In the genomic region with DNA sequence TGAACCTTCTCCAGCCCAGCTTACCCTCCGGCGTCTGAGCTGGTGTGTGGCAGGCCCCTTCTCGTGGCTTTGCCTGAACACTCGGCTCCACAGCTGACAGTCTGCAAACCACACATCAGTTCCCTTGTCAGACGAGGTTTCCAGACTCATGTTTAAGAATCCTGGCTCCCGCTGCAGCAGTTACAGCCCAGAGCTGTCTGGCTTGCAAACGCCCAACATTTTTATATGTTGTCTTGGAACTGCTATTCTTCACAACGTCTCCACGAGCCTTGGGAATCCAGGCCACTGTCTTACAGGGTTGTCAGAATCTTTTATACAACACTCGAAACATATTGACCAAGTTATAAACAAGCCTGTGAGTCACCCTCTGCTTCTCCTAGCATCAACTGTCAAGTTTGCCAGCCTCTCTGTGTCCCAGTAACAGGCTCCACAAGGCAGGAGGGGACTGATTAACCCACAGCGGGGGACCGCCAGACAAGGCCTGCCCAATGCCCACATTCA, we compare ENCODE assay signal across 13 cellular contexts.
A peak's percentile ranks its signal among the peaks of the same experiment; 100 is the strongest.
DNase-seq lines count a peak whose midpoint lies in the region; ATAC-seq, FAIRE-seq and TF ChIP-seq lines count a peak whose summit lies in the region.
"Had no signal": no experiment of that assay in that cellular context is flagged by ENCODE, and none has a peak within 500 bp of the region (broad histone marks: within the 10 kb centered on the region; RNA-seq: fewer than 3 reads in every experiment).

No MANE protein-coding gene starts in this region.

- WGBS in pancreas, 2 donors, result 38 to 50% methylated on average over 12 of the region's 12 CpGs

- POLR2A ChIA-PET in Caco-2 (lab: Charles Lee), result interaction anchor here (0.6 kb wide), 1 partner anchor 18 kb away, joined by 3 read pairs; no protein-coding TSS in a partner anchor

- H3K9ac ChIP-seq in OCI-LY1 (ENCODE audit: low read length), result no peak overlapping the region

- no TSS peak for BruUV-seq in Caco-2 (replicated peaks; lab: Mats Ljungman, UMichigan)

- no peak overlapping the region for H3K4me3 ChIP-seq in AG09309 (ENCODE audit: control insufficient read depth, low read depth, low read length)
- H3K4me3 ChIP-seq in OCI-LY1 (ENCODE audit: low read depth, low read length, poor library complexity, severe bottlenecking), result no peak overlapping the region
- H3K4me3 ChIP-seq in fibroblast of pulmonary artery (replicated peaks; ENCODE audit: low read depth, low read length), result no peak overlapping the region
- H3K4me3 ChIP-seq in pancreas, result no peak overlapping the region
- no peak overlapping the region for H3K4me3 ChIP-seq in Caco-2 (ENCODE audit: low read depth, low read length)

- H3K4me3 Mint-ChIP-seq in Caco-2 (ENCODE audit: unreplicated experiment), result no peak overlapping the region
- H3K4me3 Mint-ChIP-seq: activated T-helper 17 cell treated with anti-CD3 and anti-CD28 coated beads, Interleukin-2, amount 50 U/mL, for 72 hours; CD4-positive, alpha-beta memory T cell; naive thymus-derived CD4-positive, alpha-beta T cell had no signal

- CTCF ChIA-PET in Caco-2 (lab: Charles Lee), result no interaction called here

- H3K27ac ChIP-seq in OCI-LY1 (ENCODE audit: low read depth, low read length, poor library complexity, severe bottlenecking) (peak overlapping the region; percentile 4), pancreas (peak overlapping the region in 2 of 4 donors; percentile 2 to 51)

- H3K27me3 Mint-ChIP-seq in Caco-2 (ENCODE audit: insufficient read depth, unreplicated experiment), result no peaks in the 10 kb centered on the region
- H3K27me3 Mint-ChIP-seq: activated T-helper 17 cell treated with anti-CD3 and anti-CD28 coated beads, Interleukin-2, amount 50 U/mL, for 72 hours; CD4-positive, alpha-beta memory T cell had no signal

- H3K79me2 ChIP-seq in OCI-LY1 (ENCODE audit: insufficient read depth, low read length), result peaks cover 25% of the 10 kb centered on the region

- peak; percentile 35 to 50 (median 41) for ATAC-seq in pancreas
- no peak for ATAC-seq in HG03354 (IDR thresholded peaks at IDR 0.05; ENCODE audit: poor library complexity, severe bottlenecking, unreplicated experiment)
- ATAC-seq: activated T-helper 17 cell treated with anti-CD3 and anti-CD28 coated beads, Interleukin-2, amount 50 U/mL, for 72 hours; esophagus mucosa; naive thymus-derived CD4-positive, alpha-beta T cell had no signal

- H2AFZ ChIP-seq in OCI-LY1 (ENCODE audit: low read length), result no peak overlapping the region

- peaks cover 14% of the 10 kb centered on the region for H3K4me1 Mint-ChIP-seq in Caco-2 (ENCODE audit: low read depth, unreplicated experiment)
- H3K4me1 Mint-ChIP-seq: activated T-helper 17 cell treated with anti-CD3 and anti-CD28 coated beads, Interleukin-2, amount 50 U/mL, for 72 hours; CD4-positive, alpha-beta memory T cell had no signal

- FAIRE-seq in pancreas (lab: Jason Lieb, UNC), result peak; percentile 93

- H3K4me2 ChIP-seq in OCI-LY1 (ENCODE audit: low read length), result no peak overlapping the region

- H3K9me2 ChIP-seq in OCI-LY1 (ENCODE audit: low read depth, low read length), result no peaks in the 10 kb centered on the region

- H3K9me3 Mint-ChIP-seq in Caco-2 (ENCODE audit: unreplicated experiment), result no peaks in the 10 kb centered on the region
- H3K9me3 Mint-ChIP-seq: activated T-helper 17 cell treated with anti-CD3 and anti-CD28 coated beads, Interleukin-2, amount 50 U/mL, for 72 hours had no signal

- no peaks in the 10 kb centered on the region for H3K4me1 ChIP-seq in OCI-LY1 (ENCODE audit: insufficient read depth, low read length, severe bottlenecking)
- peaks cover 12 to 37% (median 23%) of the 10 kb centered on the region in 3 donors for H3K4me1 ChIP-seq in pancreas
- H3K4me1 ChIP-seq in Caco-2, result peaks cover 57% of the 10 kb centered on the region

- H3K27ac Mint-ChIP-seq in Caco-2 (ENCODE audit: unreplicated experiment), result no peak overlapping the region
- H3K27ac Mint-ChIP-seq: activated T-helper 17 cell treated with anti-CD3 and anti-CD28 coated beads, Interleukin-2, amount 50 U/mL, for 72 hours; CD4-positive, alpha-beta memory T cell; naive thymus-derived CD4-positive, alpha-beta T cell had no signal

- TF ChIP-seq CTCF in AG09309 (IDR thresholded peaks at IDR 0.05; ENCODE audit: control insufficient read depth, insufficient read depth, low read depth, low read length, missing control alignments) (no peak), OCI-LY1 (IDR thresholded peaks at IDR 0.05; ENCODE audit: low read length) (no peak), fibroblast of pulmonary artery (IDR thresholded peaks at IDR 0.05; ENCODE audit: low read length, missing control alignments) (no peak), pancreas (IDR thresholded peaks at IDR 0.05) (no peak), Caco-2 (IDR thresholded peaks at IDR 0.05; ENCODE audit: insufficient read depth in 1 of 2, low read depth in 1 of 2, low read length in 1 of 2, severe bottlenecking in 1 of 2, unreplicated experiment in 1 of 2) (no peak)

- no peaks in the 10 kb centered on the region for H4K20me1 ChIP-seq in OCI-LY1 (ENCODE audit: insufficient read depth, low read length)

- H3K36me3 ChIP-seq in OCI-LY1 (ENCODE audit: insufficient read depth, low read length), result peaks cover 76% of the 10 kb centered on the region
- H3K36me3 ChIP-seq in pancreas, result no peaks in the 10 kb centered on the region
- peaks cover 14% of the 10 kb centered on the region for H3K36me3 ChIP-seq in Caco-2 (ENCODE audit: control insufficient read depth, insufficient read depth, low read length)

- H3K9me3 ChIP-seq in OCI-LY1 (ENCODE audit: low read length) (no peaks in the 10 kb centered on the region), pancreas (no peaks in the 10 kb centered on the region), Caco-2 (no peaks in the 10 kb centered on the region)

- H3F3A ChIP-seq in OCI-LY1 (ENCODE audit: insufficient read depth, low read length), result no peaks in the 10 kb centered on the region

- H3K27me3 ChIP-seq in OCI-LY1 (ENCODE audit: insufficient read depth, low read length), result no peaks in the 10 kb centered on the region
- H3K27me3 ChIP-seq in pancreas, result no peaks in the 10 kb centered on the region
- no peaks in the 10 kb centered on the region; the same call in 1 of the 2 replicates for H3K27me3 ChIP-seq in Caco-2 (replicated peaks; ENCODE audit: control insufficient read depth, insufficient read depth, low read length)

- intact Hi-C loops in pancreas (cut with DNase I), result no loop called here
- intact Hi-C loops in Caco-2 (cut with micrococcal nuclease; ENCODE audit: unreplicated experiment), result loop anchor here (2.0 kb wide), 1 partner anchor 43 kb away; no protein-coding TSS in a partner anchor

- peaks cover 31% of the 10 kb centered on the region for H3K36me3 Mint-ChIP-seq in Caco-2 (ENCODE audit: insufficient read depth, unreplicated experiment)
- H3K36me3 Mint-ChIP-seq: CD4-positive, alpha-beta memory T cell; naive thymus-derived CD4-positive, alpha-beta T cell had no signal

- DNase-seq in AG09309 (ENCODE audit: low read depth) (peak; percentile 80), fibroblast of pulmonary artery (ENCODE audit: low read depth) (peak; percentile 57), pancreas (peak in 1 of 6 donors; percentile 42), Caco-2 (no peak), NCI-H2029 (lab: John Stamatoyannopoulos, UW) (no peak)
- DNase-seq in activated T-cell treated with anti-CD3 and anti-CD28 coated beads, Interleukin-2, amount 50 U/mL, for 1 hour, result no peak
- DNase-seq: CD4-positive, alpha-beta memory T cell; KG1; naive thymus-derived CD4-positive, alpha-beta T cell had no signal

Comparison
In these comparisons a context has a peak if more than half of its experiments do, and no peak if none do; other contexts are left out.
1. DNase-seq: peak in AG09309 (single experiment) and fibroblast of pulmonary artery (single experiment); none in Caco-2 (0 of 2), activated T-cell treated with anti-CD3 and anti-CD28 coated beads, Interleukin-2, amount 50 U/mL, for 1 hour (single experiment) and NCI-H2029 (single experiment).